In the genomic region with DNA sequence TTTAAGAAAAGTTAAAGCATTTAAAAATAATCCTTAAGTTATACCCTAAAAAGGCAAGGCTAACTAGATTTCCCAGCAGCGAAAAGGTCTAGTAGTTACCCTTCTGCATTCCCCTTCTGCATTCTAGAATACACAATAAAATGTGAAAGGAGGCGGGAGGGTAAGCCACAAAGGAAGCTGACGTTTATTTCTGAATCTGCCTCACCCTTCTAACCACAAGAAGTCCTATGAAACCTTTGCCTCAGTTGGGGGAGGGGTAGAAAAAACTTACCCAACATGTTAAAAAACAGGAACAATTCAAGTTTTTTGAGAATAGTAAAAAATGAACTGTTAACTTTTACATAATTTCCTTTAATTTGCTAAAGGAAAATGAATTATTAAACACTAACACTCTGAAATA, we compare ENCODE assay signal across 8 cellular contexts. TPM values are rescaled to one million over a fixed set of nuclear protein-coding genes. Genes with fewer than 3 reads are reported as not detected.
DNase-seq lines count a peak whose midpoint lies in the region; ATAC-seq and TF ChIP-seq lines count a peak whose summit lies in the region.

No MANE protein-coding gene starts in this region.

- peak overlapping the region; percentile 92 for H3K27ac Mint-ChIP-seq in T-helper 1 cell treated with Interleukin-12 subunit alpha and Interleukin-12 subunit beta and Interleukin-4 antibody, amounts not matched to agents 30 μg/mL and 1 μg/mL, for 36 hours

- H3K4me3 ChIP-seq in GM06990 (replicated peaks; ENCODE audit: low read depth, low read length) (no peak overlapping the region), trophoblast cell (ENCODE audit: low read depth, low read length) (no peak overlapping the region), BE2C (ENCODE audit: low read depth, low read length) (no peak overlapping the region)

- no peaks in the 10 kb centered on the region for H3K9me3 Mint-ChIP-seq in T-helper 1 cell treated with Interleukin-12 subunit alpha and Interleukin-12 subunit beta and Interleukin-4 antibody, amounts not matched to agents 30 μg/mL and 1 μg/mL, for 36 hours

- peak overlapping the region; percentile 90 for H3K4me3 Mint-ChIP-seq in T-helper 1 cell treated with Interleukin-12 subunit alpha and Interleukin-12 subunit beta and Interleukin-4 antibody, amounts not matched to agents 30 μg/mL and 1 μg/mL, for 36 hours

- TF ChIP-seq CTCF in GM06990 (IDR thresholded peaks at IDR 0.05; ENCODE audit: insufficient read depth, low read length, poor library complexity, severe bottlenecking), result no peak
- no peak for TF ChIP-seq CTCF in BE2C (IDR thresholded peaks at IDR 0.05; ENCODE audit: low read depth, low read length)

- H3K4me1 Mint-ChIP-seq in T-helper 1 cell treated with Interleukin-12 subunit alpha and Interleukin-12 subunit beta and Interleukin-4 antibody, amounts not matched to agents 30 μg/mL and 1 μg/mL, for 36 hours (ENCODE audit: low read depth), result peaks cover 67% of the 10 kb centered on the region

- no peak overlapping the region for H3K14ac ChIP-seq in trophoblast cell (ENCODE audit: low read length)

- H2BK5ac ChIP-seq in trophoblast cell (ENCODE audit: low read depth, low read length, poor library complexity), result no peak overlapping the region

- no peaks in the 10 kb centered on the region for H3K27me3 ChIP-seq in GM06990 (replicated peaks; ENCODE audit: control insufficient read depth, insufficient read depth, low read length)
- H3K27me3 ChIP-seq in trophoblast cell (ENCODE audit: insufficient read depth, low read length), result no peaks in the 10 kb centered on the region
- H3K27me3 ChIP-seq in BE2C, result no peaks in the 10 kb centered on the region

- no peaks in the 10 kb centered on the region for H3K27me3 Mint-ChIP-seq in T-helper 1 cell treated with Interleukin-12 subunit alpha and Interleukin-12 subunit beta and Interleukin-4 antibody, amounts not matched to agents 30 μg/mL and 1 μg/mL, for 36 hours (ENCODE audit: low read depth)

- no peak overlapping the region for H4K91ac ChIP-seq in trophoblast cell (ENCODE audit: low read depth, low read length)

- no peak overlapping the region for H3K4me2 ChIP-seq in trophoblast cell (ENCODE audit: low read length)

- H3K79me1 ChIP-seq in trophoblast cell (ENCODE audit: low read length), result peaks cover 3% of the 10 kb centered on the region

- H3K4ac ChIP-seq in trophoblast cell (ENCODE audit: low read depth, low read length), result no peak overlapping the region

- no peak overlapping the region for H3K9ac ChIP-seq in trophoblast cell (ENCODE audit: low read length)

- H3K79me2 ChIP-seq in trophoblast cell (ENCODE audit: control insufficient read depth, insufficient read depth, low read length, poor library complexity), result peaks cover 3% of the 10 kb centered on the region

- DNase-seq in GM06990 (ENCODE audit: extremely low read depth, insufficient read length) (peak; percentile 79), HK-2 (ENCODE audit: unreplicated experiment) (peak; percentile 21), trophoblast cell (peak; percentile 60 to 82), DMS53 treated with DMSO at 0.1 percent for 48 hours (lab: John Stamatoyannopoulos, UW; ENCODE audit: unreplicated experiment) (no peak), BE2C (no peak)

- ATAC-seq in GM21515 (IDR thresholded peaks at IDR 0.05; ENCODE audit: unreplicated experiment), result peak; percentile 76
- ATAC-seq in esophagus mucosa, result peak; percentile 83

- H3K4me1 ChIP-seq in trophoblast cell (ENCODE audit: control insufficient read depth in 1 of 2, insufficient read depth in 2 of 2, low read length in 2 of 2) (peaks cover 0 to 3% of the 10 kb centered on the region in 2 experiments), BE2C (no peaks in the 10 kb centered on the region; the same call in 1 of the 2 replicates)

- no peak overlapping the region for H4K8ac ChIP-seq in trophoblast cell (ENCODE audit: low read depth, low read length)

- no peaks in the 10 kb centered on the region for H3K9me3 ChIP-seq in trophoblast cell (ENCODE audit: insufficient read depth, low read depth, low read length)
- no peaks in the 10 kb centered on the region for H3K9me3 ChIP-seq in BE2C

- WGBS in trophoblast cell (ENCODE audit: extremely low coverage, insufficient coverage, insufficient read length), result no CpG with 5 or more reads among the region's 3 CpGs

- no peak overlapping the region for H2BK120ac ChIP-seq in trophoblast cell (ENCODE audit: insufficient read depth, low read length, poor library complexity)

- peaks cover 81% of the 10 kb centered on the region for H3K36me3 Mint-ChIP-seq in T-helper 1 cell treated with Interleukin-12 subunit alpha and Interleukin-12 subunit beta and Interleukin-4 antibody, amounts not matched to agents 30 μg/mL and 1 μg/mL, for 36 hours (ENCODE audit: low read depth)

- no peak overlapping the region for H3K23ac ChIP-seq in trophoblast cell (ENCODE audit: low read length)

- H3K36me3 ChIP-seq in GM06990 (ENCODE audit: control insufficient read depth, insufficient read depth, low read length) (no peaks in the 10 kb centered on the region; the same call in 1 of the 2 replicates), trophoblast cell (ENCODE audit: control insufficient read depth in 1 of 2, insufficient read depth in 2 of 2, low read length in 2 of 2) (peaks cover 6 to 8% of the 10 kb centered on the region in 2 experiments), BE2C (peaks cover 21% of the 10 kb centered on the region)

- no peak overlapping the region for H2BK12ac ChIP-seq in trophoblast cell (ENCODE audit: low read length)

- no peak overlapping the region for H4K12ac ChIP-seq in trophoblast cell (ENCODE audit: low read depth, low read length)

- H2AK5ac ChIP-seq in trophoblast cell (ENCODE audit: low read length), result no peak overlapping the region

- no peak overlapping the region for H2AFZ ChIP-seq in trophoblast cell (ENCODE audit: insufficient read depth, low read length, poor library complexity)

- H3K18ac ChIP-seq in trophoblast cell (ENCODE audit: low read length), result no peak overlapping the region

- no peak overlapping the region for H3K27ac ChIP-seq in trophoblast cell (ENCODE audit: low read depth, low read length)

RNA-seq across cellular contexts. Expression of a gene that starts 11.3 kb away (rescaled TPM):
- 11.0 TPM for total RNA-seq in esophagus mucosa
- 14.5 and 15.1 TPM in 2 replicates for polyA plus RNA-seq in trophoblast cell (2013)
- polyA plus RNA-seq in BE2C (2012; ENCODE audit: insufficient read depth, insufficient read length, low read depth), result 2.3 TPM

Comparison
In these comparisons a context has a peak if more than half of its experiments do, and no peak if none do; other contexts are left out.
1. DNase-seq: peak in GM06990 (single experiment), HK-2 (single experiment) and trophoblast cell (2 of 2); none in DMS53 treated with DMSO at 0.1 percent for 48 hours (single experiment) and BE2C (single experiment).